ENCODE assay signal across 30 cellular contexts in the genomic region with DNA sequence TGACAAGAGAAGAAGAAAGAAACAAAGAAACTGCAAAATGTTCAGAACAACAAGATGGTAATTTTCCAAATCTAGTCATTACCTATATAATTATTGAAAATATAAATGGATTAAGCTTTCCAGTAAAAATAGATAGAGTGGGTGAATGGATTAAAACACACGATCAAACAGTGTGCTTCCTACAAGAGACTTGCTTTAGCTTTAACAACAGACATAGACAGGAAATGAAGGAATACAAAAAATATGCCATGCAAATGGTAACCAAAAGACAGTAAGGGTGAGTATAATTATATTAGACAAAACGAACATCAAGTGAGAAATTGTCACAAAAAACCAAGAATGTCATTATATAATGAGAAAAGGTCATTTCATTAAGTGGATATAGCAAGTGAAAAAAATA.
"Had no signal": no experiment of that assay in that cellular context is flagged by ENCODE, and none has a peak within 500 bp of the region (broad histone marks: within the 10 kb centered on the region; RNA-seq: fewer than 3 reads in every experiment).

No MANE protein-coding gene starts in this region.

- H3K4me1 ChIP-seq: adrenal gland, ascending aorta, body of pancreas, breast epithelium had no signal

- H3K36me3 ChIP-seq: adrenal gland, ascending aorta, brain microvascular endothelial cell, cardiac muscle cell had no signal

- H3K9me3 ChIP-seq: adrenal gland, ascending aorta, body of pancreas, breast epithelium had no signal

- DNase-seq: activated effector memory CD4-positive, alpha-beta T cell treated with anti-CD3 and anti-CD28 coated beads, Interleukin-2, amount 50 U/mL, for 16 hours; activated effector memory CD4-positive, alpha-beta T cell treated with Interleukin-2 at 50 U/mL for 16 hours; activated gamma-delta T cell; activated gamma-delta T cell treated with Interleukin-2 at 50 U/mL for 16 hours; activated naive CD4-positive, alpha-beta T cell; activated naive CD4-positive, alpha-beta T cell treated with anti-CD3 and anti-CD28 coated beads for 36 hours; activated naive CD4-positive, alpha-beta T cell treated with anti-CD3 and anti-CD28 coated beads, Interleukin-2, amount 10 ng/mL, durations not matched to agents 7 days and 5 days; activated naive CD4-positive, alpha-beta T cell treated with anti-CD3 and anti-CD28 coated beads, Interleukin-2, amount 50 U/mL, for 16 hours; activated naive CD4-positive, alpha-beta T cell treated with Interleukin-2 at 50 U/mL for 16 hours; activated naive CD8-positive, alpha-beta T cell treated with anti-CD3 and anti-CD28 coated beads for 36 hours; activated naive CD8-positive, alpha-beta T cell treated with anti-CD3 and anti-CD28 coated beads, Interleukin-2, amount 10 ng/mL, durations not matched to agents 7 days and 5 days; activated naive CD8-positive, alpha-beta T cell treated with anti-CD3 and anti-CD28 coated beads, Interleukin-2, amount 50 U/mL, for 24 hours; activated T-cell treated with anti-CD3 and anti-CD28 coated beads, Interleukin-2, amount 50 U/mL, for 1 hour; activated T-cell treated with anti-CD3 and anti-CD28 coated beads, Interleukin-2, amount 50 U/mL, for 24 hours; activated T-cell treated with anti-CD3 and anti-CD28 coated beads, Interleukin-2, amount 50 U/mL, for 4 hours; activated T-cell treated with anti-CD3 and anti-CD28 coated beads, Interleukin-2, amount 50 U/mL, for 48 hours; activated T-cell treated with anti-CD3 and anti-CD28 coated beads, Interleukin-2, amount 50 U/mL, for 72 hours; adrenal gland; amniotic stem cell; amygdala; anterior cingulate cortex; aorta; body of pancreas; brain microvascular endothelial cell; caudate nucleus; central memory CD4-positive, alpha-beta T cell; cerebellar nuclear complex had no signal

- H3K27me3 ChIP-seq: adrenal gland, ascending aorta, body of pancreas, brain microvascular endothelial cell, breast epithelium, cardiac muscle cell had no signal

- H3K4me3 ChIP-seq: adrenal gland, ascending aorta, body of pancreas, breast epithelium, cardiac muscle cell had no signal

- H3K27ac ChIP-seq: adrenal gland, ascending aorta, body of pancreas, brain microvascular endothelial cell, breast epithelium, cardiac muscle cell had no signal
